20 cellular contexts compared by ENCODE assay signal in the genomic region with DNA sequence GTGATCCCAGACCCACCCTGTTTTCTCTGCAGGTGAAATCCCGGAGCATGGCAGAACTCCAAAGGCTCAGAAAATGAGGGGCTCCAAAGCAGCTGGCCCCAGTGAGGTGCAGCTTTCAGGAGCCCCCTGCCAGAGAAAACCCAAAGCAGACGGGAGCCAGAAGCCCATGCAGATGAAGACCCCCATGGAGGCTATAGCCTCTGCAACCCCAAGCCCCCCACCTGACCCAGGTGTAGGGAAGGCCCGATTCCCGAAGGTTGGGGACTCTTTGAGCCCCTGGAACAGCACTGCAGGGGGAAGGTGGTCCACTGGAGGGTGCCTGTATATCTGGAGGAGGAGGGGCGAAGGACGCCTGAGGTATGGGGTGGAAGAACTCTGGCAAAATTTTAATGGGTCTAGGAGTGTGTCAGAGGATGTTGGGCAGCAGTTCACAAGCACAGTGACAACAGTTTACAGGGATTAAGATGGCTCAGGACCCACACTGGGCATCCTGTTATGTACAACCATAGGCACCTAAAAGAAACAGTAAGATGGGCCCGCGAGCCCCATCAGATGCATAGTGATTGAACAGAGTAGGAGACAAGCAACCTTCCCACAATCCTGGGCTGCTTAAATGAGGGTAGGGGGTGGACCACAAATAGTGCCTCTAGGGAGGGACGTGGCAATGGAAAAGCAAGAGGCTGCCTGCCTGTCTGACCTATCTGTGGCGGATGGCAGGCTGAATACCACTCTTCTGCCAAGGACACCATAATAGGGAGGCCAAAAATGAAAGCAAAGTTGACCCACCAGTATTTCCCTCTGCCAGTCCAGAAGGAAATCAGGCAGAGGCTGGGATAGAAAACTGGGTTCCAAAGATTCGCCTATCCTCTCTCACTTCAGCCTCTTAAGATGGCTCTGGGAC. TPM values are rescaled to one million over a fixed set of nuclear protein-coding genes. Genes with fewer than 3 reads are reported as not detected.
DNase-seq lines count a peak whose midpoint lies in the region; ATAC-seq lines count a peak whose summit lies in the region.
"Had no signal": no experiment of that assay in that cellular context is flagged by ENCODE, and none has a peak within 500 bp of the region (broad histone marks: within the 10 kb centered on the region; RNA-seq: fewer than 3 reads in every experiment).

No MANE protein-coding gene starts in this region.

- H2AFZ ChIP-seq in Karpas-422 (ENCODE audit: low read length) = no peak overlapping the region

- H3K9ac ChIP-seq in subcutaneous abdominal adipose tissue (ENCODE audit: low read length in 5 of 5) (no peak overlapping the region), Karpas-422 (ENCODE audit: low read length) (no peak overlapping the region)

- no peaks in the 10 kb centered on the region for H3K27me3 Mint-ChIP-seq in activated naive CD8-positive, alpha-beta T cell treated with anti-CD3 and anti-CD28 coated beads for 36 hours
- H3K27me3 Mint-ChIP-seq in immature natural killer cell (ENCODE audit: low read depth in 3 of 3) = peaks cover 0 to 7% (median 4%) of the 10 kb centered on the region in 3 donors
- H3K27me3 Mint-ChIP-seq: IgD-negative memory B cell had no signal

- H3K27me3 ChIP-seq in subcutaneous abdominal adipose tissue (ENCODE audit: control insufficient read depth in 5 of 5, insufficient read depth in 4 of 5, low read length in 5 of 5) (no peaks in the 10 kb centered on the region), Karpas-422 (ENCODE audit: low read length) (no peaks in the 10 kb centered on the region)

- H3K9me3 ChIP-seq in subcutaneous abdominal adipose tissue (ENCODE audit: control insufficient read depth in 5 of 5, low read length in 5 of 5) (no peaks in the 10 kb centered on the region), Karpas-422 (ENCODE audit: low read length) (no peaks in the 10 kb centered on the region)

- peak overlapping the region in 1 of 5 donors; percentile 31 for H3K4me3 ChIP-seq in subcutaneous abdominal adipose tissue (ENCODE audit: low read depth in 1 of 5, low read length in 5 of 5)
- H3K4me3 ChIP-seq in Karpas-422 (ENCODE audit: low read length) = no peak overlapping the region
- H3K4me3 ChIP-seq: coronary artery had no signal

- no peaks in the 10 kb centered on the region for H3K9me2 ChIP-seq in Karpas-422 (replicated peaks; ENCODE audit: insufficient read depth, low read length)

- H3K27ac Mint-ChIP-seq in activated naive CD8-positive, alpha-beta T cell treated with anti-CD3 and anti-CD28 coated beads for 36 hours = peak overlapping the region; percentile 35
- peak overlapping the region; percentile 46 to 75 (median 58) for H3K27ac Mint-ChIP-seq in immature natural killer cell

- H3K79me2 ChIP-seq in Karpas-422 (ENCODE audit: low read length) = no peaks in the 10 kb centered on the region

- H3K4me3 Mint-ChIP-seq in activated naive CD8-positive, alpha-beta T cell treated with anti-CD3 and anti-CD28 coated beads for 36 hours = no peak overlapping the region
- no peak overlapping the region for H3K4me3 Mint-ChIP-seq in immature natural killer cell
- H3K4me3 Mint-ChIP-seq: IgD-negative memory B cell had no signal

- peaks cover 11% of the 10 kb centered on the region for H3K36me3 Mint-ChIP-seq in activated naive CD8-positive, alpha-beta T cell treated with anti-CD3 and anti-CD28 coated beads for 36 hours
- H3K36me3 Mint-ChIP-seq in immature natural killer cell = peaks cover 0 to 6% (median 5%) of the 10 kb centered on the region in 3 donors

- no peak for ATAC-seq in GM19035 (IDR thresholded peaks at IDR 0.05; ENCODE audit: unreplicated experiment)
- ATAC-seq: HCT116 had no signal

- H4K20me1 ChIP-seq in Karpas-422 (ENCODE audit: insufficient read depth, low read depth, low read length) = no peaks in the 10 kb centered on the region

- no peak overlapping the region for H3K4me2 ChIP-seq in Karpas-422 (ENCODE audit: low read depth, low read length, poor library complexity, severe bottlenecking)

- peaks cover 0 to 10% (median 4%) of the 10 kb centered on the region in 5 donors for H3K36me3 ChIP-seq in subcutaneous abdominal adipose tissue (ENCODE audit: control insufficient read depth in 5 of 5, insufficient read depth in 5 of 5, low read length in 5 of 5)
- H3K36me3 ChIP-seq in Karpas-422 (ENCODE audit: insufficient read depth, low read length) = peaks cover 26% of the 10 kb centered on the region

- no peaks in the 10 kb centered on the region for H3K9me3 Mint-ChIP-seq in activated naive CD8-positive, alpha-beta T cell treated with anti-CD3 and anti-CD28 coated beads for 36 hours
- H3K9me3 Mint-ChIP-seq in immature natural killer cell = no peaks in the 10 kb centered on the region
- H3K9me3 Mint-ChIP-seq: IgD-negative memory B cell had no signal

- peaks cover 0 to 10% (median 7%) of the 10 kb centered on the region in 5 donors for H3K4me1 ChIP-seq in subcutaneous abdominal adipose tissue (ENCODE audit: control insufficient read depth in 5 of 5, insufficient read depth in 5 of 5, low read length in 5 of 5)
- peaks cover 49% of the 10 kb centered on the region for H3K4me1 ChIP-seq in Karpas-422 (ENCODE audit: low read length)

- peak overlapping the region; percentile 45 for H3K27ac ChIP-seq in subcutaneous abdominal adipose tissue (ENCODE audit: low read depth, low read length)
- H3K27ac ChIP-seq in Karpas-422 (ENCODE audit: low read length) = no peak overlapping the region
- H3K27ac ChIP-seq: coronary artery had no signal

- H3K4me1 Mint-ChIP-seq in activated naive CD8-positive, alpha-beta T cell treated with anti-CD3 and anti-CD28 coated beads for 36 hours = peaks cover 13% of the 10 kb centered on the region
- peaks cover 6 to 27% of the 10 kb centered on the region in 2 donors for H3K4me1 Mint-ChIP-seq in immature natural killer cell

- DNase-seq in NCI-H82 (lab: John Stamatoyannopoulos, UW) (peak; percentile 48), NCI-H82 treated with DMSO at 0.1 percent for 48 hours (lab: John Stamatoyannopoulos, UW; ENCODE audit: unreplicated experiment) (no peak), immature natural killer cell (no peak), retina (no peak), Karpas-422 (no peak)
- no peak for DNase-seq in activated naive CD8-positive, alpha-beta T cell treated with anti-CD3 and anti-CD28 coated beads for 36 hours
- DNase-seq: 8988T; activated naive CD4-positive, alpha-beta T cell; kidney; midbrain; NCI-H1048; NCI-H2107; occipital lobe; substantia nigra; T-helper 1 cell had no signal

RNA-seq across cellular contexts. Expression of a gene that starts 16.4 kb away (rescaled TPM):
- total RNA-seq in activated naive CD8-positive, alpha-beta T cell treated with anti-CD3 and anti-CD28 coated beads for 36 hours = 100 to 1,000 TPM; 407 to 417 TPM
- polyA plus RNA-seq in immature natural killer cell = 100 to 1,000 TPM; 313 to 679 (median 395) TPM
- 277 and 387 TPM in 2 replicates for total RNA-seq in Karpas-422 (2014; rRNA removed; shearing (Covaris generic); ENCODE audit: low replicate concordance)

RNA-seq across cellular contexts. Expression of a gene that starts 49.9 kb away (rescaled TPM):
- 10 to 100 TPM; 27.5 to 29.6 TPM for total RNA-seq in activated naive CD8-positive, alpha-beta T cell treated with anti-CD3 and anti-CD28 coated beads for 36 hours
- polyA plus RNA-seq in immature natural killer cell = 100 to 1,000 TPM in 2 of 3 donors, 10 to 100 TPM in 1; 88.1 to 256 (median 149) TPM
- total RNA-seq in Karpas-422 (2014; rRNA removed; shearing (Covaris generic); ENCODE audit: low replicate concordance) = 241 and 291 TPM in 2 replicates
